8 cellular contexts compared by ENCODE assay signal in genomic region chr2:73779472-73780241, GRCh38. TPM values are rescaled to one million over a fixed set of nuclear protein-coding genes. Genes with fewer than 3 reads are reported as not detected.
A peak's percentile ranks its signal among the peaks of the same experiment; 100 is the strongest.
DNase-seq lines count a peak whose midpoint lies in the region; ATAC-seq, FAIRE-seq and TF ChIP-seq lines count a peak whose summit lies in the region.

DUSP11 (minus strand) TSS chr2:73780103; CDS start chr2:73779974, 129 bp downstream.

- H3K9me3 ChIP-seq in psoas muscle, result no peaks in the 10 kb centered on the region
- no peaks in the 10 kb centered on the region for H3K9me3 ChIP-seq in uterus

- H3K4me1 ChIP-seq in psoas muscle, result peaks cover 5% of the 10 kb centered on the region
- H3K4me1 ChIP-seq in uterus, result peaks cover 0 to 11% of the 10 kb centered on the region in 2 donors

- H3K36me3 ChIP-seq in psoas muscle (ENCODE audit: insufficient read depth in 1 of 2, low read depth in 1 of 2), result peaks cover 2 to 33% of the 10 kb centered on the region in 2 donors
- H3K36me3 ChIP-seq in uterus, result no peaks in the 10 kb centered on the region

- H3K27ac ChIP-seq in psoas muscle (peak within 1 kb of the TSS; percentile 89), uterus (peak within 1 kb of the TSS; percentile 91 to 92)

- 0% methylated on average over 39 to 41 of the region's 41 CpGs for WGBS in psoas muscle, 3 donors

- peak; percentile 76 for TF ChIP-seq POLR2A in GM12891 (IDR thresholded peaks at IDR 0.05; ENCODE audit: low read depth, low read length)
- TF ChIP-seq POLR2A in uterus (IDR thresholded peaks at IDR 0.05), result peak; percentile 84 to 90

- TF ChIP-seq CTCF in psoas muscle (IDR thresholded peaks at IDR 0.05), result peak; percentile 87
- peak; percentile 92 to 96 (median 94) for TF ChIP-seq CTCF in uterus (IDR thresholded peaks at IDR 0.05)

- peak; percentile 96 for ATAC-seq in HG02852 (IDR thresholded peaks at IDR 0.05; ENCODE audit: unreplicated experiment)
- ATAC-seq in left ventricle myocardium superior, result peak; percentile 100
- peak; percentile 99 to 100 (median 100) for ATAC-seq in psoas muscle

- peak; percentile 99 for FAIRE-seq in GM12891 (lab: Jason Lieb, UNC)

- peak within 1 kb of the TSS; percentile 78 for H3K4me3 ChIP-seq in psoas muscle
- peak within 1 kb of the TSS; percentile 89 to 90 for H3K4me3 ChIP-seq in uterus

- peak; percentile 79 for DNase-seq in GM12891 (ENCODE audit: insufficient read length, low spot score)
- peak; percentile 92 for DNase-seq in NCI-H146 (lab: John Stamatoyannopoulos, UW)
- DNase-seq in amniotic stem cell (lab: John Stamatoyannopoulos, UW), result peak; percentile 82
- peak; percentile 97 for DNase-seq in left ventricle myocardium superior
- DNase-seq in psoas muscle, result peak; percentile 95 to 97
- peak; percentile 95 to 96 for DNase-seq in uterus

- intact Hi-C loops in T-helper 1 cell treated with Interleukin-12 subunit alpha and Interleukin-12 subunit beta and Interleukin-4 antibody, amounts not matched to agents 30 ng/mL and 1 ng/mL, for 36 hours (cut with micrococcal nuclease), result loop anchor here (1.0 kb wide), 5 partner anchors 42 to 419 kb away; partner anchors contain the start of genes MTHFD2 and TPRKB
- intact Hi-C loops in left ventricle myocardium superior (cut with micrococcal nuclease) (no loop called here), psoas muscle (cut with DNase I) (loop anchor here in 1 of 2 donors (10.0 kb wide), 1 partner anchor 85 kb away; no protein-coding TSS in a partner anchor), uterus (cut with DNase I; ENCODE audit: low total_unique reads) (no loop called here)

- H3K27me3 ChIP-seq in psoas muscle (ENCODE audit: insufficient read depth in 3 of 3, low read length in 2 of 3) (no peaks in the 10 kb centered on the region), uterus (no peaks in the 10 kb centered on the region)

TF ChIP-seq in GM12891, 5 proteins besides CTCF, POLR2A, EP300 and RAD21:
- TF ChIP-seq PAX5 (IDR thresholded peaks at IDR 0.05; ENCODE audit: insufficient read depth, low read length, severe bottlenecking) (no peak), POLR2AphosphoS5 (IDR thresholded peaks at IDR 0.05; ENCODE audit: low read depth, low read length) (peak; percentile 75; the same call in 1 of the 2 replicates)

RNA-seq across cellular contexts. Expression of gene DUSP11, which starts in this region (rescaled TPM):
- 19.4 TPM for polyA plus RNA-seq in GM12891 (2012; ENCODE audit: low read depth, missing spikeins)
- 31.3 and 33.9 TPM in 2 replicates for total RNA-seq in T-helper 1 cell treated with Interleukin-12 subunit alpha and Interleukin-12 subunit beta and Interleukin-4 antibody, amounts not matched to agents 30 ng/mL and 1 ng/mL, for 36 hours
- total RNA-seq in left ventricle myocardium superior (12.9 TPM), psoas muscle (10 to 100 TPM in 2 of 4 donors, 1 to 10 TPM in 2; 8.9 to 14.2 (median 10.1) TPM), uterus (10 to 100 TPM; 15.1 to 88.5 (median 44.6) TPM)
- 10 to 100 TPM; 14.4 to 21.4 (median 16.5) TPM for polyA plus RNA-seq in psoas muscle

Comparison
In these comparisons a context has a peak if more than half of its experiments do, and no peak if none do; other contexts are left out.
1. Peak in every context shown above with its lines: DNase-seq, ATAC-seq, H3K4me3 ChIP-seq and H3K27ac ChIP-seq.